In genomic region chr10:113610636-113611601, GRCh38 we compare ENCODE assay signal across 23 cellular contexts. TPM values are rescaled to one million over a fixed set of nuclear protein-coding genes. Genes with fewer than 3 reads are reported as not detected.
DNase-seq lines count a peak whose midpoint lies in the region.
"Had no signal": no experiment of that assay in that cellular context is flagged by ENCODE, and none has a peak within 500 bp of the region (broad histone marks: within the 10 kb centered on the region; RNA-seq: fewer than 3 reads in every experiment).

No MANE protein-coding gene starts in this region.

- H3K36me3 Mint-ChIP-seq in activated naive CD8-positive, alpha-beta T cell treated with anti-CD3 and anti-CD28 coated beads for 36 hours, result no peaks in the 10 kb centered on the region
- H3K36me3 Mint-ChIP-seq: natural killer cell treated with Interleukin-12 subunit alpha and Interleukin-12 subunit beta and Interleukin-15 and Interleukin-18, amount 100 ng/mL, for 72 hours had no signal

- peaks cover 39% of the 10 kb centered on the region for H3K27me3 Mint-ChIP-seq in activated naive CD8-positive, alpha-beta T cell treated with anti-CD3 and anti-CD28 coated beads for 36 hours

- no peaks in the 10 kb centered on the region for H3K4me1 Mint-ChIP-seq in activated naive CD8-positive, alpha-beta T cell treated with anti-CD3 and anti-CD28 coated beads for 36 hours
- H3K4me1 Mint-ChIP-seq: activated naive CD8-positive, alpha-beta T cell treated with anti-CD3 and anti-CD28 coated beads, Interleukin-2, amount 50 U/mL, for 24 hours had no signal

- peak; percentile 51 for DNase-seq in H7
- DNase-seq in astrocyte of the hippocampus (ENCODE audit: low read depth, low spot score), result peak; percentile 56
- peak; percentile 65 for DNase-seq in iPS-NIHi7 (ENCODE audit: extremely low spot score)
- DNase-seq in renal cortical epithelial cell (ENCODE audit: low read depth), result peak; percentile 2
- no peak for DNase-seq in middle frontal gyrus (ENCODE audit: extremely low spot score, low spot score)
- no peak for DNase-seq in activated T-cell treated with anti-CD3 and anti-CD28 coated beads for 4 hours
- no peak for DNase-seq in activated naive CD8-positive, alpha-beta T cell treated with anti-CD3 and anti-CD28 coated beads for 36 hours
- DNase-seq: activated CD4-positive, alpha-beta T cell treated with anti-CD3 and anti-CD28 coated beads for 1 hour; activated naive CD8-positive, alpha-beta T cell treated with anti-CD3 and anti-CD28 coated beads, Interleukin-2, amount 50 U/mL, for 24 hours; KG1; mesenchymal stem cell; NCI-H1092; NCI-H2171; NCI-H748 treated with DMSO at 0.1 percent for 48 hours; sigmoid colon; stimulated activated CD4-positive, alpha-beta T cell treated with anti-CD3 and anti-CD28 coated beads, Interleukin-1b, Interleukin-23, amount 100 ng/mL, for 48 hours; T-helper 9 cell had no signal

- no peaks in the 10 kb centered on the region for H3K9me3 Mint-ChIP-seq in activated naive CD8-positive, alpha-beta T cell treated with anti-CD3 and anti-CD28 coated beads for 36 hours
- H3K9me3 Mint-ChIP-seq: activated naive CD8-positive, alpha-beta T cell treated with anti-CD3 and anti-CD28 coated beads, Interleukin-2, amount 50 U/mL, for 24 hours; activated T-helper 2 cell treated with anti-CD3 and anti-CD28 coated beads, Interferon-gamma antibody, Interleukin-2, Interleukin-4, amounts not matched to agents 10 μg/mL and 5 μg/mL and 100 μg/mL, durations not matched to agents 14 hours and 24 hours and 36 hours; natural killer cell treated with Interleukin-12 subunit alpha and Interleukin-12 subunit beta and Interleukin-15 and Interleukin-18, amount 100 ng/mL, for 72 hours; stimulated activated naive CD8-positive, alpha-beta T cell treated with anti-CD3 and anti-CD28 coated beads, Interleukin-15, Interleukin-2, amounts not matched to agents 100 ng/mL and 50 ng/mL, for 24 hours had no signal

- no peak overlapping the region for H3K4me3 Mint-ChIP-seq in activated naive CD8-positive, alpha-beta T cell treated with anti-CD3 and anti-CD28 coated beads for 36 hours
- H3K4me3 Mint-ChIP-seq: activated naive CD8-positive, alpha-beta T cell treated with anti-CD3 and anti-CD28 coated beads, Interleukin-2, amount 50 U/mL, for 24 hours; natural killer cell treated with Interleukin-12 subunit alpha and Interleukin-12 subunit beta and Interleukin-15 and Interleukin-18, amount 100 ng/mL, for 72 hours; stimulated activated naive CD8-positive, alpha-beta T cell treated with anti-CD3 and anti-CD28 coated beads, Interleukin-15, Interleukin-2, amounts not matched to agents 100 ng/mL and 50 ng/mL, for 24 hours had no signal

- H3K36me3 ChIP-seq in H7 (replicated peaks; ENCODE audit: control insufficient read depth, insufficient read depth, low read length), result no peaks in the 10 kb centered on the region
- H3K36me3 ChIP-seq: cardiac muscle cell, sigmoid colon had no signal

- peaks cover 5% of the 10 kb centered on the region for H3K27me3 ChIP-seq in H7 (ENCODE audit: control insufficient read depth, insufficient read depth, low read length)
- H3K27me3 ChIP-seq: esophagus muscularis mucosa had no signal

- no peak overlapping the region for H3K4me3 ChIP-seq in H7 (ENCODE audit: insufficient read depth, low read depth, low read length)
- H3K4me3 ChIP-seq: cardiac muscle cell, esophagus muscularis mucosa, sigmoid colon, SK-N-MC had no signal

- no peak overlapping the region for H3K27ac Mint-ChIP-seq in activated naive CD8-positive, alpha-beta T cell treated with anti-CD3 and anti-CD28 coated beads for 36 hours
- H3K27ac Mint-ChIP-seq: activated naive CD8-positive, alpha-beta T cell treated with anti-CD3 and anti-CD28 coated beads, Interleukin-2, amount 50 U/mL, for 24 hours; activated T-helper 2 cell treated with anti-CD3 and anti-CD28 coated beads, Interferon-gamma antibody, Interleukin-2, Interleukin-4, amounts not matched to agents 10 μg/mL and 5 μg/mL and 100 μg/mL, durations not matched to agents 14 hours and 24 hours and 36 hours; natural killer cell treated with Interleukin-12 subunit alpha and Interleukin-12 subunit beta and Interleukin-15 and Interleukin-18, amount 100 ng/mL, for 72 hours; stimulated activated naive CD8-positive, alpha-beta T cell treated with anti-CD3 and anti-CD28 coated beads, Interleukin-15, Interleukin-2, amounts not matched to agents 100 ng/mL and 50 ng/mL, for 24 hours had no signal

RNA-seq across cellular contexts. Expression of gene NRAP, which starts 52.9 kb away (rescaled TPM):
- total RNA-seq in H7 (2014; rRNA removed; shearing (Covaris generic)), result 0.03 TPM in 1 of 2 replicates, not detected in the other
- under 0.01 TPM in 1 of 2 replicates, not detected in the other for total RNA-seq in renal cortical epithelial cell
- total RNA-seq in activated naive CD8-positive, alpha-beta T cell treated with anti-CD3 and anti-CD28 coated beads for 36 hours, result not detected
- total RNA-seq: activated T-helper 2 cell treated with anti-CD3 and anti-CD28 coated beads, Interferon-gamma antibody, Interleukin-2, Interleukin-4, amounts not matched to agents 10 μg/mL and 5 μg/mL and 100 μg/mL, durations not matched to agents 14 hours and 24 hours and 36 hours; esophagus muscularis mucosa; natural killer cell treated with Interleukin-12 subunit alpha and Interleukin-12 subunit beta and Interleukin-15 and Interleukin-18, amount 100 ng/mL, for 72 hours; sigmoid colon had no signal

RNA-seq across cellular contexts. Expression of gene HABP2, which starts 58.1 kb away (rescaled TPM):
- not detected in 2 replicates for total RNA-seq in H7 (2014; rRNA removed; shearing (Covaris generic))
- total RNA-seq in renal cortical epithelial cell, result 0.17 and 28.8 TPM in 2 replicates
- not detected for total RNA-seq in activated naive CD8-positive, alpha-beta T cell treated with anti-CD3 and anti-CD28 coated beads for 36 hours
- total RNA-seq: activated T-helper 2 cell treated with anti-CD3 and anti-CD28 coated beads, Interferon-gamma antibody, Interleukin-2, Interleukin-4, amounts not matched to agents 10 μg/mL and 5 μg/mL and 100 μg/mL, durations not matched to agents 14 hours and 24 hours and 36 hours; cardiac muscle cell; esophagus muscularis mucosa; natural killer cell treated with Interleukin-12 subunit alpha and Interleukin-12 subunit beta and Interleukin-15 and Interleukin-18, amount 100 ng/mL, for 72 hours; sigmoid colon had no signal

Comparison
In these comparisons a context has a peak if more than half of its experiments do, and no peak if none do; other contexts are left out.
1. DNase-seq: peak in H7 (single experiment), astrocyte of the hippocampus (single experiment), iPS-NIHi7 (single experiment) and renal cortical epithelial cell (single experiment); none in middle frontal gyrus (single experiment), activated T-cell treated with anti-CD3 and anti-CD28 coated beads for 4 hours (single experiment) and activated naive CD8-positive, alpha-beta T cell treated with anti-CD3 and anti-CD28 coated beads for 36 hours (single experiment).